Comparison of ENCODE assay signal across 8 cellular contexts in genomic region chr15:44195151-44195740, GRCh38. TPM values are rescaled to one million over a fixed set of nuclear protein-coding genes. Genes with fewer than 3 reads are reported as not detected.
DNase-seq lines count a peak whose midpoint lies in the region; ATAC-seq and TF ChIP-seq lines count a peak whose summit lies in the region.

FRMD5 (minus strand) TSS chr15:44195271.

- TF ChIP-seq CTCF in activated B cell treated with CpG ODN at 0.5 μM for 24 hours (IDR thresholded peaks at IDR 0.05): no peak
- peak; percentile 63 for TF ChIP-seq CTCF in cardiac fibroblast (IDR thresholded peaks at IDR 0.05; ENCODE audit: low read depth, low read length)

- ATAC-seq in GM18511 (IDR thresholded peaks at IDR 0.05; ENCODE audit: unreplicated experiment) (peak; percentile 95), HG03025 (IDR thresholded peaks at IDR 0.05; ENCODE audit: low FRiP score, unreplicated experiment) (peak; percentile 96), activated B cell treated with CpG ODN at 0.5 μM for 24 hours (ENCODE audit: low read depth) (peak; percentile 98)

- peak within 1 kb of the TSS; percentile 64 to 75 for H3K4me3 ChIP-seq in cardiac fibroblast (replicated peaks in 1 of 2; ENCODE audit: low read depth in 2 of 2, low read length in 2 of 2)
- H3K4me3 ChIP-seq in skin epidermis: peak within 1 kb of the TSS; percentile 23 to 59 (median 43)

- H3K4me1 Mint-ChIP-seq in activated B cell treated with CpG ODN at 0.5 μM for 24 hours: peaks cover 18% of the 10 kb centered on the region

- DNase-seq in NCI-H2107 treated with DMSO at 0.1 percent for 48 hours (lab: John Stamatoyannopoulos, UW; ENCODE audit: unreplicated experiment) (peak; percentile 91), activated B cell treated with CpG ODN at 0.5 μM for 24 hours (peak; percentile 76), cardiac fibroblast (ENCODE audit: low read depth in 2 of 2) (peak; percentile 97), iPS-NIHi7 (ENCODE audit: extremely low spot score) (peak; percentile 97), OCI-M1 (lab: John Stamatoyannopoulos, UW) (no peak)

- H3K27me3 Mint-ChIP-seq in activated B cell treated with CpG ODN at 0.5 μM for 24 hours: peaks cover 51% of the 10 kb centered on the region

- no peak within 1 kb of the TSS for H3K27ac ChIP-seq in skin epidermis

- no peaks in the 10 kb centered on the region for H3K9me3 Mint-ChIP-seq in activated B cell treated with CpG ODN at 0.5 μM for 24 hours

- peak within 1 kb of the TSS; percentile 86 for H3K4me3 Mint-ChIP-seq in activated B cell treated with CpG ODN at 0.5 μM for 24 hours

- CTCF ChIA-PET in activated B cell treated with CpG ODN at 0.5 μM for 24 hours (lab: Charles Lee): interaction anchor here (1.2 kb wide), 1 partner anchor 25 kb away, joined by 3 read pairs; no protein-coding TSS in a partner anchor

- no peak within 1 kb of the TSS for H3K27ac Mint-ChIP-seq in activated B cell treated with CpG ODN at 0.5 μM for 24 hours

- no peaks in the 10 kb centered on the region for H3K36me3 Mint-ChIP-seq in activated B cell treated with CpG ODN at 0.5 μM for 24 hours (ENCODE audit: low read depth)

- POLR2A ChIA-PET in activated B cell treated with CpG ODN at 0.5 μM for 24 hours (lab: Charles Lee): interaction anchor here (0.6 to 1.4 kb wide), 5 partner anchors 92 to 535 kb away, joined by 3 to 6 read pairs (median 3); partner anchors contain the start of gene GOLM2

- intact Hi-C loops in activated B cell treated with CpG ODN at 0.5 μM for 24 hours (cut with micrococcal nuclease): loop anchor here (1.0 kb wide), 1 partner anchor 418 kb away; no protein-coding TSS in a partner anchor

RNA-seq across cellular contexts. Expression of gene FRMD5, which starts in this region (rescaled TPM):
- 0.53 TPM in 1 of 2 replicates, not detected in the other for total RNA-seq in activated B cell treated with CpG ODN at 0.5 μM for 24 hours

Comparison
In these comparisons a context has a peak if more than half of its experiments do, and no peak if none do; other contexts are left out.
1. Peak in DNase-seq and ATAC-seq in activated B cell treated with CpG ODN at 0.5 μM for 24 hours; RNA of the gene not detected or under 1 TPM.